ENCODE assay signal across 21 cellular contexts in the genomic region with DNA sequence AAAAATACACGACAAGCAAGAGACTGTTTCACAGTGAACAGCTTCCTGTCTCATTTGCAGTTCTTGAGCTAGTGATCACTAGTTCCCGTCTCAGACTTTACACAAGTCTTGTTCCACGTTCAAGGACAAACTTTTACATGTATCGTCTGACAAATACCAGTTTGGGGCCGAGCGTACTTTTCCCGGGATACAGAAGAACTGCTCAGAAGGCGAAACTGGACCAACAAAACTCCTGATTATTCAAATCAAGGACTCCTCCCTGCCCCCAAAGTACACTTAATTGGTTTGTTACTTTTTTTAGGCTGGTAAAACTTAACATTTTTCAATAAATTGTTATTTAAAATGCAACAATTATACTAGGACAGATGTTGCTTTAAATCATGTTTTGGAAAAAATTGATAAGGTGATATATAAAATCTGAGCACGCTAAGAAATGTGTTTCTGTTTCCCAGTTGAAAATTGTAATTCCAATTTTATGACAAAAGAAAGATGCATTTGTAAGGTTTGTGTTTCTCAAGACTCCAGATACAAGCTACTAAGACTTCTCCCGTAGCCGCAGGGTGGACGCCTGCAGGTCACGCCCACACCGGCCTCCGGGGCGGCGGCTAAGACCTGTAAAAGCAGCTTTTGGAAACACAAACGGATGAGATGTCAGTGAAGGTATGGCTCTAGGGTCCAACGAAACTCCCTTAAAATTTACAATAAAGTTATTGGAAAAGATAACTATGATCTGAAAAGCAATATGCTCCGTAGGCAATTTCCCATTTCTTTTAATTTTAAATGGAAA. TPM values are rescaled to one million over a fixed set of nuclear protein-coding genes. Genes with fewer than 3 reads are reported as not detected.
DNase-seq lines count a peak whose midpoint lies in the region; ATAC-seq and TF ChIP-seq lines count a peak whose summit lies in the region.
"Had no signal": no experiment of that assay in that cellular context is flagged by ENCODE, and none has a peak within 500 bp of the region (broad histone marks: within the 10 kb centered on the region; RNA-seq: fewer than 3 reads in every experiment).

No MANE protein-coding gene starts in this region.

- POLR2A ChIA-PET in PC-3 (lab: Charles Lee; ENCODE audit: unreplicated experiment) = no interaction called here

- DNase-seq in D341Med (ENCODE audit: low spot score) (peak; percentile 18), PC-3 (no peak), posterior vena cava (ENCODE audit: low spot score) (peak; percentile 50), caudate nucleus (lab: John Stamatoyannopoulos, UW) (no peak)
- DNase-seq: activated CD4-positive, alpha-beta T cell treated with anti-CD3 and anti-CD28 coated beads for 4 hours; activated CD8-positive, alpha-beta T cell treated with anti-CD3 and anti-CD28 coated beads, Interleukin-2, amount 10 ng/mL, durations not matched to agents 7 days and 5 days; activated naive CD4-positive, alpha-beta T cell treated with anti-CD3 and anti-CD28 coated beads, Interleukin-2, amount 50 U/mL, for 16 hours; amygdala; mucosa of descending colon; NCI-H1048; NCI-H446; NCI-H774; stimulated activated CD4-positive, alpha-beta T cell treated with anti-CD3 and anti-CD28 coated beads, Interleukin-15, amount 100 ng/mL, for 24 hours; stimulated activated CD4-positive, alpha-beta T cell treated with anti-CD3 and anti-CD28 coated beads, Interleukin-4, amount 100 ng/mL, for 4 hours; SW 1271; transverse colon had no signal

- H3K4me3 ChIP-seq in PC-3 (ENCODE audit: low read length) = no peak overlapping the region
- peak overlapping the region; percentile 46; the same call in 1 of the 2 replicates for H3K4me3 ChIP-seq in iPS-20b (ENCODE audit: low read length)
- H3K4me3 ChIP-seq: mucosa of descending colon, transverse colon had no signal

- BruUV-seq in PC-3 (replicated peaks; lab: Mats Ljungman, UMichigan) = TSS peak; percentile 16

- H3K36me3 ChIP-seq in PC-3 (ENCODE audit: low read depth, low read length) = no peaks in the 10 kb centered on the region
- H3K36me3 ChIP-seq in iPS-20b (ENCODE audit: insufficient read depth, low read depth, low read length) = peaks cover 6% of the 10 kb centered on the region; the same call in 1 of the 2 replicates

- H3K9me2 ChIP-seq in PC-3 (replicated peaks; ENCODE audit: low read length) = no peaks in the 10 kb centered on the region

- intact Hi-C loops in PC-3 (cut with micrococcal nuclease) = no loop called here
- intact Hi-C loops in posterior vena cava (cut with DNase I) = no loop called here

- ATAC-seq in PC-3 = no peak
- no peak for ATAC-seq in GM18861 (IDR thresholded peaks at IDR 0.05; ENCODE audit: unreplicated experiment)
- ATAC-seq in HG02610 (IDR thresholded peaks at IDR 0.05; ENCODE audit: unreplicated experiment) = no peak
- ATAC-seq: activated CD8-positive, alpha-beta T cell treated with anti-CD3 and anti-CD28 coated beads, Interleukin-2, amount 10 ng/mL, durations not matched to agents 7 days and 5 days; mucosa of descending colon; natural killer cell treated with Interleukin-12 subunit alpha and Interleukin-12 subunit beta and Interleukin-15 and Interleukin-18, amount 100 ng/mL, for 72 hours had no signal

- no peak overlapping the region for H3K9ac ChIP-seq in PC-3 (ENCODE audit: low read length)
- H3K9ac ChIP-seq in iPS-20b (ENCODE audit: low read depth, low read length) = no peak overlapping the region

- no peaks in the 10 kb centered on the region for H4K20me1 ChIP-seq in PC-3 (ENCODE audit: low read length)

- peaks cover 10% of the 10 kb centered on the region for H3F3A ChIP-seq in PC-3 (ENCODE audit: low read length, unreplicated experiment)

- H3K27me3 ChIP-seq in PC-3 (ENCODE audit: low read length) (no peaks in the 10 kb centered on the region), iPS-20b (ENCODE audit: insufficient read depth, low read length) (no peaks in the 10 kb centered on the region; the same call in 1 of the 2 replicates)
- H3K27me3 ChIP-seq: transverse colon had no signal

- H3K9me3 ChIP-seq in PC-3 (ENCODE audit: low read length) = no peaks in the 10 kb centered on the region
- no peaks in the 10 kb centered on the region for H3K9me3 ChIP-seq in iPS-20b (ENCODE audit: insufficient read depth, low read depth, low read length)
- H3K9me3 ChIP-seq: mucosa of descending colon, transverse colon had no signal

- H3K27ac ChIP-seq in PC-3 (ENCODE audit: low read length) = no peak overlapping the region
- H3K27ac ChIP-seq in iPS-20b (ENCODE audit: low read length) = no peak overlapping the region
- no peak overlapping the region for H3K27ac ChIP-seq in caudate nucleus (ENCODE audit: low read depth, low read length)
- H3K27ac ChIP-seq: transverse colon, VCaP had no signal

- H2AFZ ChIP-seq in PC-3 (ENCODE audit: low read length) = no peak overlapping the region

- TF ChIP-seq CTCF in PC-3 (conservative IDR thresholded peaks at IDR 0.05; ENCODE audit: low read depth, low read length) = no peak

- H3K79me2 ChIP-seq in PC-3 (ENCODE audit: low read length) = no peaks in the 10 kb centered on the region

- CTCF ChIA-PET in PC-3 (lab: Charles Lee) = no interaction called here

- H3K4me1 ChIP-seq in PC-3 (ENCODE audit: insufficient read depth, low read length) (peaks cover 6% of the 10 kb centered on the region; the same call in 1 of the 2 replicates), iPS-20b (ENCODE audit: insufficient read depth, low read length) (peaks cover 13% of the 10 kb centered on the region)

- no peak overlapping the region for H3K4me2 ChIP-seq in PC-3 (ENCODE audit: low read length)

RNA-seq across cellular contexts. Expression of gene TCFL5, which starts 16.8 kb away (rescaled TPM):
- total RNA-seq in PC-3 (2014; rRNA removed) (15.8 and 21.7 TPM in 2 replicates), posterior vena cava (10 to 100 TPM in 1 of 2 donors, 1 to 10 TPM in 1; 9.6 to 10.9 TPM)

RNA-seq across cellular contexts. Expression of gene DIDO1, which starts 47.9 kb away (rescaled TPM):
- total RNA-seq in PC-3 (2014; rRNA removed) = 33.2 and 40.4 TPM in 2 replicates
- total RNA-seq in posterior vena cava = 10 to 100 TPM; 38.5 to 44.1 TPM

RNA-seq across cellular contexts. Expression of gene GID8, which starts 59.5 kb away (rescaled TPM):
- 37.2 and 47.5 TPM in 2 replicates for total RNA-seq in PC-3 (2014; rRNA removed)
- total RNA-seq in posterior vena cava = 10 to 100 TPM; 14.9 to 20.0 TPM

Comparison
In these comparisons a context has a peak if more than half of its experiments do, and no peak if none do; other contexts are left out.
1. DNase-seq: peak in D341Med (single experiment) and posterior vena cava (single experiment); none in PC-3 (single experiment) and caudate nucleus (0 of 61).